2 cellular contexts compared by ENCODE assay signal in the genomic region with DNA sequence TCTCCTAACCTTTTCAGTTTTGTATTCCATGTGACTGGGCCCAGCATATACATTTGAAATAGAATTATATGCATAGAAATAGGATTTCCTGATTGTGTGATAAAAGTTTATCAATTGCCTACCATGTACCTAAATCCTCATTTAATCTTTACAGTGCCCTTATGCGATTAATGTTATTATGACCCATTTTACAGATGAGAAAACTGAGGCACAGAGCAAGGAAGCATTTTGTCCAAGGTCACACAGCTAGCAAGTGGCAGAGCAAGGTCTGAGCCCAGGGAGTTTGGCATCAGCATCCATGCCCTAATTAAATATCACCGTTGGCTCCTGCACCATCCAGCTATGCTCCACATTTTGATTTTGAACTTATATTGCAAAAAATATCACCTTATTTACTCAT.
TF ChIP-seq lines count a peak whose summit lies in the region.

No MANE protein-coding gene starts in this region.

TF ChIP-seq in HepG2, 621 proteins besides CTCF, POLR2A, EP300 and RAD21:
- TF ChIP-seq ZNF629 (CRISPR knock-in tag; conservative IDR thresholded peaks at IDR 0.05) (peak; percentile 75), IKZF4 (CRISPR knock-in tag; IDR thresholded peaks at IDR 0.05; ENCODE audit: borderline replicate concordance, low read depth, not compliant biosample characterization) (no peak), NR1H2 (CRISPR knock-in tag; IDR thresholded peaks at IDR 0.05; ENCODE audit: borderline replicate concordance, low read depth) (no peak), U2AF2 (IDR thresholded peaks at IDR 0.05; ENCODE audit: low read depth, low read length) (no peak), U2AF1 (optimal IDR thresholded peaks at IDR 0.05; ENCODE audit: low read depth, low read length) (no peak)
TF ChIP-seq in HepG2: peak in this region for 1.

TF ChIP-seq in K562, 482 proteins besides CTCF, POLR2A, EP300 and RAD21:
- no peak for TF ChIP-seq GATA2 (CRISPR knock-in tag; IDR thresholded peaks at IDR 0.05)
- TF ChIP-seq, protein P1, sequence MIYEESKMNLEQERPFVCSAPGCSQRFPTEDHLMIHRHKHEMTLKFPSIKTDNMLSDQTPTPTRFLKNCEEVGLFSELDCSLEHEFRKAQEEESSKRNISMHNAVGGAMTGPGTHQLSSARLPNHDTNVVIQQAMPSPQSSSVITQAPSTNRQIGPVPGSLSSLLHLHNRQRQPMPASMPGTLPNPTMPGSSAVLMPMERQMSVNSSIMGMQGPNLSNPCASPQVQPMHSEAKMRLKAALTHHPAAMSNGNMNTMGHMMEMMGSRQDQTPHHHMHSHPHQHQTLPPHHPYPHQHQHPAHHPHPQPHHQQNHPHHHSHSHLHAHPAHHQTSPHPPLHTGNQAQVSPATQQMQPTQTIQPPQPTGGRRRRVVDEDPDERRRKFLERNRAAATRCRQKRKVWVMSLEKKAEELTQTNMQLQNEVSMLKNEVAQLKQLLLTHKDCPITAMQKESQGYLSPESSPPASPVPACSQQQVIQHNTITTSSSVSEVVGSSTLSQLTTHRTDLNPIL (CRISPR knock-in tag; IDR thresholded peaks at IDR 0.05) = no peak
- TF ChIP-seq WHSC1 (IDR thresholded peaks at IDR 0.05; ENCODE audit: low read length) = no peak
- TF ChIP-seq, protein P2, sequence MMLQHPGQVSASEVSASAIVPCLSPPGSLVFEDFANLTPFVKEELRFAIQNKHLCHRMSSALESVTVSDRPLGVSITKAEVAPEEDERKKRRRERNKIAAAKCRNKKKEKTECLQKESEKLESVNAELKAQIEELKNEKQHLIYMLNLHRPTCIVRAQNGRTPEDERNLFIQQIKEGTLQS (IDR thresholded peaks at IDR 0.05) = no peak
- TF ChIP-seq, protein P2 (CRISPR knock-in tag; conservative IDR thresholded peaks at IDR 0.05) = no peak
- TF ChIP-seq KLF10 (CRISPR knock-in tag; IDR thresholded peaks at IDR 0.05) = no peak
- TF ChIP-seq TOE1 (IDR thresholded peaks at IDR 0.05; ENCODE audit: borderline replicate concordance) = no peak
- TF ChIP-seq TOE1 (CRISPR knock-in tag; IDR thresholded peaks at IDR 0.05; ENCODE audit: borderline replicate concordance, low read depth) = no peak
- no peak for TF ChIP-seq ZNF143 (CRISPR knock-in tag; IDR thresholded peaks at IDR 0.05)
- TF ChIP-seq RBM25 (IDR thresholded peaks at IDR 0.05; ENCODE audit: low read depth, low read length, severe bottlenecking) = peak; percentile 76
- no peak for TF ChIP-seq SLC30A9 (CRISPR knock-in tag; IDR thresholded peaks at IDR 0.05)
- TF ChIP-seq NCOA1 (IDR thresholded peaks at IDR 0.05; ENCODE audit: low read depth) = no peak
- TF ChIP-seq ZNF282 (CRISPR knock-in tag; IDR thresholded peaks at IDR 0.05) = no peak
- TF ChIP-seq HOMEZ (CRISPR knock-in tag; IDR thresholded peaks at IDR 0.05) = no peak
- TF ChIP-seq SREBF2 (CRISPR knock-in tag; IDR thresholded peaks at IDR 0.05) = no peak
- no peak for TF ChIP-seq MAZ (CRISPR knock-in tag; conservative IDR thresholded peaks at IDR 0.05 in 1 of 2, IDR thresholded peaks at IDR 0.05 in 1 of 2)
- no peak for TF ChIP-seq LEF1 (IDR thresholded peaks at IDR 0.05)
- TF ChIP-seq ZNF655 (CRISPR knock-in tag; IDR thresholded peaks at IDR 0.05) = no peak
- no peak for TF ChIP-seq ZKSCAN8 (CRISPR knock-in tag; IDR thresholded peaks at IDR 0.05)
- no peak for TF ChIP-seq SIN3A (IDR thresholded peaks at IDR 0.05; ENCODE audit: borderline replicate concordance in 2 of 2, control insufficient read depth in 1 of 2, low read depth in 2 of 2, low read length in 2 of 2)
- TF ChIP-seq CHCHD3 (CRISPR knock-in tag; IDR thresholded peaks at IDR 0.05) = no peak
- TF ChIP-seq ZNF707 (CRISPR knock-in tag; conservative IDR thresholded peaks at IDR 0.05) = no peak
- no peak for TF ChIP-seq MXI1 (IDR thresholded peaks at IDR 0.05; ENCODE audit: low read depth, low read length)
- TF ChIP-seq RCOR1 (IDR thresholded peaks at IDR 0.05; ENCODE audit: borderline replicate concordance in 1 of 2, low read depth in 2 of 2, low read length in 2 of 2) = peak in 1 of 2 experiments; percentile 36; a peak in 1 of 4 replicates
- TF ChIP-seq, protein P3, sequence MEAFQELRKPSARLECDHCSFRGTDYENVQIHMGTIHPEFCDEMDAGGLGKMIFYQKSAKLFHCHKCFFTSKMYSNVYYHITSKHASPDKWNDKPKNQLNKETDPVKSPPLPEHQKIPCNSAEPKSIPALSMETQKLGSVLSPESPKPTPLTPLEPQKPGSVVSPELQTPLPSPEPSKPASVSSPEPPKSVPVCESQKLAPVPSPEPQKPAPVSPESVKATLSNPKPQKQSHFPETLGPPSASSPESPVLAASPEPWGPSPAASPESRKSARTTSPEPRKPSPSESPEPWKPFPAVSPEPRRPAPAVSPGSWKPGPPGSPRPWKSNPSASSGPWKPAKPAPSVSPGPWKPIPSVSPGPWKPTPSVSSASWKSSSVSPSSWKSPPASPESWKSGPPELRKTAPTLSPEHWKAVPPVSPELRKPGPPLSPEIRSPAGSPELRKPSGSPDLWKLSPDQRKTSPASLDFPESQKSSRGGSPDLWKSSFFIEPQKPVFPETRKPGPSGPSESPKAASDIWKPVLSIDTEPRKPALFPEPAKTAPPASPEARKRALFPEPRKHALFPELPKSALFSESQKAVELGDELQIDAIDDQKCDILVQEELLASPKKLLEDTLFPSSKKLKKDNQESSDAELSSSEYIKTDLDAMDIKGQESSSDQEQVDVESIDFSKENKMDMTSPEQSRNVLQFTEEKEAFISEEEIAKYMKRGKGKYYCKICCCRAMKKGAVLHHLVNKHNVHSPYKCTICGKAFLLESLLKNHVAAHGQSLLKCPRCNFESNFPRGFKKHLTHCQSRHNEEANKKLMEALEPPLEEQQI (IDR thresholded peaks at IDR 0.05) = no peak
- no peak for TF ChIP-seq ELF2 (CRISPR knock-in tag; IDR thresholded peaks at IDR 0.05)
- no peak for TF ChIP-seq ZNF717 (CRISPR knock-in tag; IDR thresholded peaks at IDR 0.05)
- TF ChIP-seq CHD4 (IDR thresholded peaks at IDR 0.05; ENCODE audit: insufficient read depth, insufficient replicate concordance, low read depth, low read length, poor library complexity, severe bottlenecking) = peak; percentile 83
- no peak for TF ChIP-seq ILK (tag; IDR thresholded peaks at IDR 0.05; ENCODE audit: borderline replicate concordance, low read depth)
